28 cellular contexts compared by ENCODE assay signal in genomic region chr10:29977161-29977560, GRCh38.
"Had no signal": no experiment of that assay in that cellular context is flagged by ENCODE, and none has a peak within 500 bp of the region (broad histone marks: within the 10 kb centered on the region; RNA-seq: fewer than 3 reads in every experiment).

No MANE protein-coding gene starts in this region.

- H3K27me3 ChIP-seq: left lung, pancreas, stomach, testis, tibial nerve, uterus had no signal

- H3K36me3 ChIP-seq: left lung, pancreas, prostate gland, stomach, tibial nerve, uterus had no signal

- H3K9me3 ChIP-seq: mucosa of descending colon, pancreas, prostate gland, testis, tibial nerve, uterus had no signal

- H3K4me1 ChIP-seq: left lung, prostate gland, uterus had no signal

- H3K27ac ChIP-seq: left lung, pancreas, prostate gland, skin epidermis, stomach, tibial nerve, uterus had no signal

- H3K4me3 ChIP-seq: left lung, lung, mucosa of descending colon, pancreas, prostate gland, skin epidermis, stomach, testis, tibial nerve, uterus had no signal

- ATAC-seq: left colon; left lung; mucosa of descending colon; naive thymus-derived CD4-positive, alpha-beta T cell; natural killer cell treated with Interleukin-12 subunit alpha and Interleukin-12 subunit beta and Interleukin-15 and Interleukin-18, amount 100 ng/mL, for 72 hours; pancreas; right cardiac atrium; sciatic nerve; stimulated activated naive B cell treated with anti-CD40 and anti-IgM and Interleukin-4, amounts not matched to agents 10 μg/mL and 1 μg/mL and 100 μg/mL, for 72 hours; stimulated activated naive CD8-positive, alpha-beta T cell treated with anti-CD3 and anti-CD28 coated beads, Interleukin-15, Interleukin-2, amounts not matched to agents 100 U/mL and 50 U/mL, for 24 hours had no signal

- DNase-seq: hypothalamus; immature natural killer cell; kidney; left colon; left lung; mesendoderm; mucosa of descending colon; naive thymus-derived CD4-positive, alpha-beta T cell; nucleus accumbens; pancreas; posterior cingulate gyrus; retina; right cardiac atrium; stimulated activated CD4-positive, alpha-beta T cell treated with anti-CD3 and anti-CD28 coated beads, Interleukin-12 subunit alpha, Interleukin-12 subunit beta, amount 100 ng/mL, for 4 hours; stimulated activated CD4-positive, alpha-beta T cell treated with anti-CD3 and anti-CD28 coated beads, Interleukin-15, amount 100 ng/mL, for 24 hours; stimulated activated CD4-positive, alpha-beta T cell treated with anti-CD3 and anti-CD28 coated beads, Interleukin-2, amount 100 ng/mL, for 24 hours; stimulated activated CD4-positive, alpha-beta T cell treated with anti-CD3 and anti-CD28 coated beads, Interleukin-4, amount 100 ng/mL, for 1 hour; stimulated activated naive B cell treated with anti-CD40 and anti-IgM and Interleukin-4, amounts not matched to agents 10 μg/mL and 1 μg/mL and 100 μg/mL, for 72 hours; stimulated activated naive CD8-positive, alpha-beta T cell treated with anti-CD3 and anti-CD28 coated beads, Interleukin-15, Interleukin-2, amounts not matched to agents 100 U/mL and 50 U/mL, for 24 hours; stomach; testis; uterus had no signal
